ENCODE assay signal across 8 cellular contexts in the genomic region with DNA sequence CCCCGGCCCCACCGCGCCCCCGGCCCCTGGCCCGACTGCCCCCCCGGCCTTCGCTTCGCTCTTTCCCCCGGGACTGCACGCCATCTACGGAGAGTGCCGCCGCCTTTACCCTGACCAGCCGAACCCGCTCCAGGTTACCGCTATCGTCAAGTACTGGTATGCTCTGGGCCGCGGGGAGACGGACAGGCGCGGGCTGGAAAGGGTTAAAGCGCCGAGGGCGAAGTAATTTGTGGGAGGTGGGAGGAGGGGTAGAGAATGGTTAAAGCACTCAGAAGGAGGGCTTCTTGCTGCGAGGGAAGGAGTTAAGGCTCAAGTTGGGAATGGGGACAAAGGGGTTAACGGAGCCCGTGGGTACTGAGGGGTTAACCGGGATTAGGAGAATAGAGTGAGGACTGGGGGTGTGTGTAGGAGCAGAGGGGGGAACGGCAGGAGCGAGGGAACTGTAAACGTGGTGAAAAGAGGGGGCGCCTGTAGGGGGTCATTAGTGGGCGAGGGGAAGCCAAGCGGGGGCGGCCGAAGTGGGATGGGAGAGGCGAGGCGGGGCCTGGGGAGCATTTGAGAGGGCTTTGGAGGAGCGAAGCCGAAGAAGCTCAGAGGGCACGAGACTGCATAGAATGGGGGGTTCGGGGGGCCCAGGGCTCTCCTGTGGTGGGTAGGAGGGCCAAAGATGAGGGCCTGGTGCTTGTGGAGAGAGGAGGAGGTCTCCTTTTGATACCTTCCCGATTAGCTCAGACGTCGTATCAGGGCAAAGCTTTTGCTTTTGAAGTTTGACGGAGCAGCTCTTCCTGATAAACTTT. TPM values are rescaled to one million over a fixed set of nuclear protein-coding genes. Genes with fewer than 3 reads are reported as not detected.
DNase-seq lines count a peak whose midpoint lies in the region; ATAC-seq and TF ChIP-seq lines count a peak whose summit lies in the region.

No MANE protein-coding gene starts in this region.

- no peak for TF ChIP-seq CTCF in BJ (IDR thresholded peaks at IDR 0.05; ENCODE audit: insufficient read depth, low read depth, low read length)
- TF ChIP-seq CTCF in activated CD8-positive, alpha-beta T cell treated with anti-CD3 and anti-CD28 coated beads for 36 hours (IDR thresholded peaks at IDR 0.05) = no peak
- no peak for TF ChIP-seq CTCF in esophagus squamous epithelium (IDR thresholded peaks at IDR 0.05)
- no peak for TF ChIP-seq CTCF in type B pancreatic cell (conservative IDR thresholded peaks at IDR 0.05)

- H3K4me3 ChIP-seq in BJ (ENCODE audit: low read depth, low read length) (peak overlapping the region; percentile 56), Karpas-422 (ENCODE audit: low read length) (peak overlapping the region; percentile 97), esophagus squamous epithelium (peak overlapping the region; percentile 79 to 99 (median 92))

- no peak for ATAC-seq in activated CD8-positive, alpha-beta T cell treated with anti-CD3 and anti-CD28 coated beads for 36 hours
- no peak for ATAC-seq in naive B cell (ENCODE audit: low read depth in 2 of 2)
- no peak for ATAC-seq in HG03378 (IDR thresholded peaks at IDR 0.05; ENCODE audit: unreplicated experiment)

- H3K27ac Mint-ChIP-seq in activated CD8-positive, alpha-beta T cell treated with anti-CD3 and anti-CD28 coated beads for 36 hours = peak overlapping the region; percentile 84
- H3K27ac Mint-ChIP-seq in naive B cell (peak overlapping the region in 4 of 6 donors; percentile 62 to 90 (median 75)), type B pancreatic cell (peak overlapping the region; percentile 85)

- DNase-seq in BJ (ENCODE audit: low read depth) (no peak), Karpas-422 (peak; percentile 63), esophagus squamous epithelium (lab: John Stamatoyannopoulos, UW) (no peak), naive B cell (no peak), type B pancreatic cell (ENCODE audit: extremely low spot score, unreplicated experiment) (peak; percentile 78), NCI-H1105 treated with DMSO at 0.1 percent for 48 hours (lab: John Stamatoyannopoulos, UW) (no peak)
- DNase-seq in activated CD8-positive, alpha-beta T cell treated with anti-CD3 and anti-CD28 coated beads for 36 hours = peak; percentile 42

- H3K4me1 Mint-ChIP-seq in activated CD8-positive, alpha-beta T cell treated with anti-CD3 and anti-CD28 coated beads for 36 hours (ENCODE audit: low read depth) = peaks cover 21% of the 10 kb centered on the region
- H3K4me1 Mint-ChIP-seq in naive B cell = peaks cover 17 to 39% (median 26%) of the 10 kb centered on the region in 3 donors
- peaks cover 28% of the 10 kb centered on the region for H3K4me1 Mint-ChIP-seq in type B pancreatic cell (ENCODE audit: unreplicated experiment)

- H3K4me2 ChIP-seq in Karpas-422 (ENCODE audit: low read depth, low read length, poor library complexity, severe bottlenecking) = peak overlapping the region; percentile 95

- 1 to 2% methylated on average over 23 to 33 of the region's 47 CpGs for WGBS in esophagus squamous epithelium, 2 donors

- no peaks in the 10 kb centered on the region for H3K9me3 Mint-ChIP-seq in activated CD8-positive, alpha-beta T cell treated with anti-CD3 and anti-CD28 coated beads for 36 hours
- H3K9me3 Mint-ChIP-seq in naive B cell (no peaks in the 10 kb centered on the region), type B pancreatic cell (no peaks in the 10 kb centered on the region)

- H3K9ac ChIP-seq in Karpas-422 (ENCODE audit: low read length) = peak overlapping the region; percentile 92

- intact Hi-C loops in activated CD8-positive, alpha-beta T cell treated with anti-CD3 and anti-CD28 coated beads for 36 hours (cut with micrococcal nuclease) = loop anchor here (5.0 kb wide), 1 partner anchor 93 kb away; no protein-coding TSS in a partner anchor
- intact Hi-C loops in esophagus squamous epithelium (cut with DNase I) = no loop called here

- H3K4me1 ChIP-seq in Karpas-422 (ENCODE audit: low read length) (peaks cover 31% of the 10 kb centered on the region), esophagus squamous epithelium (peaks cover 18 to 83% (median 60%) of the 10 kb centered on the region in 3 donors)

- peaks cover 8% of the 10 kb centered on the region; the same call in 1 of the 2 replicates for H4K20me1 ChIP-seq in Karpas-422 (ENCODE audit: insufficient read depth, low read depth, low read length)

- H3K79me2 ChIP-seq in Karpas-422 (ENCODE audit: low read length) = peaks cover 65% of the 10 kb centered on the region

- POLR2A ChIA-PET in BJ (lab: Charles Lee) = interaction anchor here (0.7 to 1.3 kb wide), 2 partner anchors 13 to 37 kb away, joined by 3 read pairs; no protein-coding TSS in a partner anchor
- POLR2A ChIA-PET in activated CD8-positive, alpha-beta T cell treated with anti-CD3 and anti-CD28 coated beads for 36 hours (lab: Charles Lee) = interaction anchor here (0.7 to 3.1 kb wide), 5 partner anchors 9 to 111 kb away, joined by 4 to 15 read pairs (median 5); no protein-coding TSS in a partner anchor

- H3K36me3 ChIP-seq in BJ (ENCODE audit: control insufficient read depth, insufficient read depth, low read length) (no peaks in the 10 kb centered on the region), Karpas-422 (ENCODE audit: insufficient read depth, low read length) (peaks cover 6% of the 10 kb centered on the region; the same call in 1 of the 2 replicates), esophagus squamous epithelium (peaks cover 0 to 9% (median 0%) of the 10 kb centered on the region in 3 donors)

- H3K27me3 ChIP-seq in BJ (ENCODE audit: control insufficient read depth, insufficient read depth, low read length) = no peaks in the 10 kb centered on the region
- H3K27me3 ChIP-seq in Karpas-422 (ENCODE audit: low read length) = no peaks in the 10 kb centered on the region
- no peaks in the 10 kb centered on the region for H3K27me3 ChIP-seq in esophagus squamous epithelium

- H3K9me3 ChIP-seq in Karpas-422 (ENCODE audit: low read length) (no peaks in the 10 kb centered on the region), esophagus squamous epithelium (no peaks in the 10 kb centered on the region)

- CTCF ChIA-PET in BJ (lab: Yijun Ruan, JAX) = interaction anchor here (0.6 to 4.3 kb wide), 31 partner anchors 9 to 335 kb away, joined by 3 to 113 read pairs (median 4); partner anchors contain the start of gene TRIM8
- CTCF ChIA-PET in activated CD8-positive, alpha-beta T cell treated with anti-CD3 and anti-CD28 coated beads for 36 hours (lab: Charles Lee) = interaction anchor here (0.6 to 5.4 kb wide), 39 partner anchors 9 to 358 kb away, joined by 3 to 84 read pairs (median 4); partner anchors contain the start of genes C10orf95 and TRIM8

- no peak for TF ChIP-seq POLR2A in esophagus squamous epithelium (IDR thresholded peaks at IDR 0.05)

- no peaks in the 10 kb centered on the region for H3K9me2 ChIP-seq in Karpas-422 (replicated peaks; ENCODE audit: insufficient read depth, low read length)

- H3K27me3 Mint-ChIP-seq in activated CD8-positive, alpha-beta T cell treated with anti-CD3 and anti-CD28 coated beads for 36 hours = no peaks in the 10 kb centered on the region
- no peaks in the 10 kb centered on the region for H3K27me3 Mint-ChIP-seq in naive B cell
- H3K27me3 Mint-ChIP-seq in type B pancreatic cell = no peaks in the 10 kb centered on the region

- peak overlapping the region; percentile 70 for H2AFZ ChIP-seq in Karpas-422 (ENCODE audit: low read length)

- no peak overlapping the region for H3K4me3 Mint-ChIP-seq in activated CD8-positive, alpha-beta T cell treated with anti-CD3 and anti-CD28 coated beads for 36 hours
- H3K4me3 Mint-ChIP-seq in naive B cell (no peak overlapping the region), type B pancreatic cell (no peak overlapping the region)

- peak overlapping the region; percentile 58 for H3K27ac ChIP-seq in Karpas-422 (ENCODE audit: low read length)
- peak overlapping the region; percentile 96 to 99 (median 98) for H3K27ac ChIP-seq in esophagus squamous epithelium

- H3K36me3 Mint-ChIP-seq in activated CD8-positive, alpha-beta T cell treated with anti-CD3 and anti-CD28 coated beads for 36 hours (ENCODE audit: low read depth) = no peaks in the 10 kb centered on the region
- H3K36me3 Mint-ChIP-seq in naive B cell (no peaks in the 10 kb centered on the region), type B pancreatic cell (peaks cover 10% of the 10 kb centered on the region)

RNA-seq across cellular contexts. Expression of gene SUFU, which starts 0.6 kb away (rescaled TPM):
- 5.3 and 8.5 TPM in 2 replicates for polyA plus RNA-seq in BJ (2011; rRNA removed)
- 9.7 and 9.8 TPM in 2 replicates for polyA minus RNA-seq in BJ (2011; rRNA and poly(A)+ RNA removed)
- 5.9 and 9.2 TPM in 2 replicates for total RNA-seq in Karpas-422 (2014; rRNA removed; shearing (Covaris generic); ENCODE audit: low replicate concordance)
- 1 to 10 TPM; 8.5 to 8.8 TPM for total RNA-seq in activated CD8-positive, alpha-beta T cell treated with anti-CD3 and anti-CD28 coated beads for 36 hours
- 1 to 10 TPM; 5.0 to 8.9 (median 6.8) TPM for total RNA-seq in esophagus squamous epithelium
- 1 to 10 TPM in 5 of 6 donors, under 1 TPM in 1; 0.84 to 7.8 (median 4.0) TPM for polyA plus RNA-seq in naive B cell (ENCODE audit: low read depth in 6 of 6)
- 18.5 and 29.4 TPM in 2 replicates for total RNA-seq in type B pancreatic cell (ENCODE audit: low replicate concordance)

RNA-seq across cellular contexts. Expression of gene ACTR1A, which starts 1.9 kb away (rescaled TPM):
- polyA plus RNA-seq in BJ (2011; rRNA removed) (178 and 216 TPM in 2 replicates), naive B cell (ENCODE audit: low read depth in 6 of 6) (10 to 100 TPM; 41.8 to 66.6 (median 45.1) TPM)
- polyA minus RNA-seq in BJ (2011; rRNA and poly(A)+ RNA removed) = 148 and 200 TPM in 2 replicates
- 69.8 and 83.7 TPM in 2 replicates for total RNA-seq in Karpas-422 (2014; rRNA removed; shearing (Covaris generic); ENCODE audit: low replicate concordance)
- 10 to 100 TPM; 47.1 to 51.3 TPM for total RNA-seq in activated CD8-positive, alpha-beta T cell treated with anti-CD3 and anti-CD28 coated beads for 36 hours
- total RNA-seq in esophagus squamous epithelium (10 to 100 TPM; 68.0 to 85.6 (median 82.3) TPM), type B pancreatic cell (ENCODE audit: low replicate concordance) (73.1 and 95.4 TPM in 2 replicates)

RNA-seq across cellular contexts. Expression of gene C10orf95, which starts 53.0 kb away (rescaled TPM):
- not detected in 2 replicates for polyA plus RNA-seq in BJ (2011; rRNA removed)
- polyA minus RNA-seq in BJ (2011; rRNA and poly(A)+ RNA removed) = not detected in 2 replicates
- total RNA-seq in Karpas-422 (2014; rRNA removed; shearing (Covaris generic); ENCODE audit: low replicate concordance) = 0.78 TPM in 1 of 2 replicates, not detected in the other
- under 1 TPM; 0.20 to 0.36 TPM for total RNA-seq in activated CD8-positive, alpha-beta T cell treated with anti-CD3 and anti-CD28 coated beads for 36 hours
- 1 to 10 TPM in 2 of 4 donors, under 1 TPM in 1, not detected in 1; 0.23 to 1.9 (median 1.1) TPM for total RNA-seq in esophagus squamous epithelium
- 1 to 10 TPM in 3 of 6 donors, under 1 TPM in 3; 0.29 to 1.9 (median 0.99) TPM for polyA plus RNA-seq in naive B cell (ENCODE audit: low read depth in 6 of 6)
- total RNA-seq in type B pancreatic cell (ENCODE audit: low replicate concordance) = 0.75 and 2.3 TPM in 2 replicates

Comparison
In these comparisons a context has a peak if more than half of its experiments do, and no peak if none do; other contexts are left out.
1. DNase-seq: peak in Karpas-422 (single experiment), activated CD8-positive, alpha-beta T cell treated with anti-CD3 and anti-CD28 coated beads for 36 hours (single experiment) and type B pancreatic cell (single experiment); none in BJ (single experiment), esophagus squamous epithelium (single experiment), naive B cell (single experiment) and NCI-H1105 treated with DMSO at 0.1 percent for 48 hours (single experiment).
2. Peak in every context shown above with its lines, with median percentiles within 50 percentile points of each other: H3K4me3 ChIP-seq and H3K27ac Mint-ChIP-seq.